Comparison of ENCODE assay signal across 27 cellular contexts in genomic region chr15:45670061-45670460, GRCh38. TPM values are rescaled to one million over a fixed set of nuclear protein-coding genes. Genes with fewer than 3 reads are reported as not detected.
A peak's percentile ranks its signal among the peaks of the same experiment; 100 is the strongest.
DNase-seq lines count a peak whose midpoint lies in the region; ATAC-seq and TF ChIP-seq lines count a peak whose summit lies in the region.
"Had no signal": no experiment of that assay in that cellular context is flagged by ENCODE, and none has a peak within 500 bp of the region (broad histone marks: within the 10 kb centered on the region; RNA-seq: fewer than 3 reads in every experiment).

No MANE protein-coding gene starts in this region.

- peaks cover 3% of the 10 kb centered on the region; the same call in 1 of the 2 replicates for H3K36me3 ChIP-seq in BJ (ENCODE audit: control insufficient read depth, insufficient read depth, low read length)

- no peak overlapping the region for H3K4me3 Mint-ChIP-seq in T-helper 17 cell
- H3K4me3 Mint-ChIP-seq in stimulated activated naive B cell treated with anti-CD40 and anti-IgM and Interleukin-4, amounts not matched to agents 10 μg/mL and 1 μg/mL and 100 μg/mL, for 72 hours: no peak overlapping the region
- H3K4me3 Mint-ChIP-seq in stimulated activated naive CD8-positive, alpha-beta T cell treated with anti-CD3 and anti-CD28 coated beads, Interleukin-15, amount 100 ng/mL, for 72 hours: no peak overlapping the region
- H3K4me3 Mint-ChIP-seq: activated T-cell treated with anti-CD3 and anti-CD28 coated beads, Interleukin-2, amount 50 U/mL, for 24 hours; CD4-positive, CD25-positive, alpha-beta regulatory T cell had no signal

- DNase-seq in BJ (ENCODE audit: low read depth) (peak; percentile 55), T-helper 17 cell (no peak), fibroblast of the aortic adventitia (ENCODE audit: low read depth) (peak; percentile 4)
- DNase-seq in stimulated activated naive B cell treated with anti-CD40 and anti-IgM and Interleukin-4, amounts not matched to agents 10 μg/mL and 1 μg/mL and 100 μg/mL, for 72 hours: no peak
- no peak for DNase-seq in stimulated activated naive CD8-positive, alpha-beta T cell treated with anti-CD3 and anti-CD28 coated beads, Interleukin-15, amount 100 ng/mL, for 72 hours
- DNase-seq in activated CD4-positive, CD25-positive, alpha-beta regulatory T cell treated with anti-CD3 and anti-CD28 coated beads, Interleukin-2, amount 50 U/mL, for 72 hours: no peak
- DNase-seq: activated CD4-positive, alpha-beta T cell treated with anti-CD3 and anti-CD28 coated beads, Interleukin-2, amount 50 U/mL, for 1 hour; activated T-cell treated with anti-CD3 and anti-CD28 coated beads, Interleukin-2, amount 50 U/mL, for 24 hours; Calu3; CD4-positive, CD25-positive, alpha-beta regulatory T cell; colonic mucosa; DMS79 treated with DMSO at 0.1 percent for 48 hours; effector CD4-positive, alpha-beta T cell; GF-D8; GOT3; hippocampal formation; left cardiac atrium; mesendoderm; NCI-H146; NCI-H345; Peyer's patch; posterior cingulate gyrus; SHP77; spleen; stimulated activated CD4-positive, alpha-beta T cell treated with anti-CD3 and anti-CD28 coated beads, Interleukin-2, amount 100 ng/mL, for 24 hours had no signal

- H3K4me3 ChIP-seq in BJ (ENCODE audit: low read depth, low read length): no peak overlapping the region
- no peak overlapping the region for H3K4me3 ChIP-seq in fibroblast of the aortic adventitia (ENCODE audit: low read depth, low read length)
- H3K4me3 ChIP-seq: colonic mucosa, Peyer's patch, spleen, tibial nerve had no signal

- POLR2A ChIA-PET in BJ (lab: Charles Lee): no interaction called here

- ATAC-seq in T-helper 17 cell (no peak), HG02870 (IDR thresholded peaks at IDR 0.05; ENCODE audit: unreplicated experiment) (no peak)
- no peak for ATAC-seq in stimulated activated naive B cell treated with anti-CD40 and anti-IgM and Interleukin-4, amounts not matched to agents 10 μg/mL and 1 μg/mL and 100 μg/mL, for 72 hours (replicated peaks)
- no peak for ATAC-seq in stimulated activated naive CD8-positive, alpha-beta T cell treated with anti-CD3 and anti-CD28 coated beads, Interleukin-15, amount 100 ng/mL, for 72 hours
- ATAC-seq: left cardiac atrium had no signal

- peak overlapping the region; percentile 65 for H3K27ac Mint-ChIP-seq in T-helper 17 cell
- peak overlapping the region; percentile 25 for H3K27ac Mint-ChIP-seq in stimulated activated naive B cell treated with anti-CD40 and anti-IgM and Interleukin-4, amounts not matched to agents 10 μg/mL and 1 μg/mL and 100 μg/mL, for 72 hours
- no peak overlapping the region for H3K27ac Mint-ChIP-seq in stimulated activated naive CD8-positive, alpha-beta T cell treated with anti-CD3 and anti-CD28 coated beads, Interleukin-15, amount 100 ng/mL, for 72 hours

- no peaks in the 10 kb centered on the region for H3K27me3 Mint-ChIP-seq in T-helper 17 cell
- no peaks in the 10 kb centered on the region for H3K27me3 Mint-ChIP-seq in stimulated activated naive B cell treated with anti-CD40 and anti-IgM and Interleukin-4, amounts not matched to agents 10 μg/mL and 1 μg/mL and 100 μg/mL, for 72 hours
- H3K27me3 Mint-ChIP-seq in stimulated activated naive CD8-positive, alpha-beta T cell treated with anti-CD3 and anti-CD28 coated beads, Interleukin-15, amount 100 ng/mL, for 72 hours: no peaks in the 10 kb centered on the region
- H3K27me3 Mint-ChIP-seq: activated T-cell treated with anti-CD3 and anti-CD28 coated beads, Interleukin-2, amount 50 U/mL, for 24 hours; CD4-positive, CD25-positive, alpha-beta regulatory T cell had no signal

- no peaks in the 10 kb centered on the region for H3K27me3 ChIP-seq in BJ (ENCODE audit: control insufficient read depth, insufficient read depth, low read length)
- H3K27me3 ChIP-seq: colonic mucosa, Peyer's patch, spleen, tibial nerve had no signal

- TF ChIP-seq CTCF in BJ (IDR thresholded peaks at IDR 0.05; ENCODE audit: insufficient read depth, low read depth, low read length) (no peak), fibroblast of the aortic adventitia (IDR thresholded peaks at IDR 0.05; ENCODE audit: insufficient read depth, low read length) (no peak)

- peaks cover 15% of the 10 kb centered on the region for H3K36me3 Mint-ChIP-seq in T-helper 17 cell (ENCODE audit: low read depth)
- peaks cover 36 to 48% of the 10 kb centered on the region in 2 donors for H3K36me3 Mint-ChIP-seq in stimulated activated naive B cell treated with anti-CD40 and anti-IgM and Interleukin-4, amounts not matched to agents 10 μg/mL and 1 μg/mL and 100 μg/mL, for 72 hours

- CTCF ChIA-PET in BJ (lab: Yijun Ruan, JAX): interaction anchor here (0.6 to 1.8 kb wide), 5 partner anchors 10 to 464 kb away, joined by 3 to 5 read pairs (median 5); no protein-coding TSS in a partner anchor

- peaks cover 14% of the 10 kb centered on the region for H3K4me1 Mint-ChIP-seq in T-helper 17 cell
- no peaks in the 10 kb centered on the region for H3K4me1 Mint-ChIP-seq in stimulated activated naive B cell treated with anti-CD40 and anti-IgM and Interleukin-4, amounts not matched to agents 10 μg/mL and 1 μg/mL and 100 μg/mL, for 72 hours
- H3K4me1 Mint-ChIP-seq in stimulated activated naive CD8-positive, alpha-beta T cell treated with anti-CD3 and anti-CD28 coated beads, Interleukin-15, amount 100 ng/mL, for 72 hours: peaks cover 5% of the 10 kb centered on the region

- no peaks in the 10 kb centered on the region for H3K9me3 ChIP-seq in T-helper 17 cell (ENCODE audit: control insufficient read depth, low read length, poor library complexity, severe bottlenecking)
- H3K9me3 ChIP-seq: colonic mucosa, Peyer's patch, spleen, tibial nerve had no signal

- H3K9me3 Mint-ChIP-seq in stimulated activated naive B cell treated with anti-CD40 and anti-IgM and Interleukin-4, amounts not matched to agents 10 μg/mL and 1 μg/mL and 100 μg/mL, for 72 hours: peaks cover 0 to 2% of the 10 kb centered on the region in 2 donors
- peaks cover 0 to 3% of the 10 kb centered on the region in 2 donors for H3K9me3 Mint-ChIP-seq in stimulated activated naive CD8-positive, alpha-beta T cell treated with anti-CD3 and anti-CD28 coated beads, Interleukin-15, amount 100 ng/mL, for 72 hours
- H3K9me3 Mint-ChIP-seq: activated T-cell treated with anti-CD3 and anti-CD28 coated beads, Interleukin-2, amount 50 U/mL, for 24 hours had no signal

RNA-seq across cellular contexts. Expression of gene SQOR, which starts 35.2 kb away (rescaled TPM):
- polyA plus RNA-seq in BJ (2011; rRNA removed): 40.6 and 47.5 TPM in 2 replicates
- polyA minus RNA-seq in BJ (2011; rRNA and poly(A)+ RNA removed): 18.1 and 29.7 TPM in 2 replicates
- 10 to 100 TPM; 36.5 to 39.0 TPM for total RNA-seq in T-helper 17 cell
- 79.5 and 101 TPM in 2 replicates for total RNA-seq in fibroblast of the aortic adventitia (ENCODE audit: low replicate concordance)

Comparison
In these comparisons a context has a peak if more than half of its experiments do, and no peak if none do; other contexts are left out.
1. DNase-seq: peak in BJ (single experiment) and fibroblast of the aortic adventitia (single experiment); none in T-helper 17 cell (0 of 3), stimulated activated naive B cell treated with anti-CD40 and anti-IgM and Interleukin-4, amounts not matched to agents 10 μg/mL and 1 μg/mL and 100 μg/mL, for 72 hours (single experiment), stimulated activated naive CD8-positive, alpha-beta T cell treated with anti-CD3 and anti-CD28 coated beads, Interleukin-15, amount 100 ng/mL, for 72 hours (0 of 2) and activated CD4-positive, CD25-positive, alpha-beta regulatory T cell treated with anti-CD3 and anti-CD28 coated beads, Interleukin-2, amount 50 U/mL, for 72 hours (single experiment).
2. H3K27ac Mint-ChIP-seq: peak in T-helper 17 cell (single experiment) and stimulated activated naive B cell treated with anti-CD40 and anti-IgM and Interleukin-4, amounts not matched to agents 10 μg/mL and 1 μg/mL and 100 μg/mL, for 72 hours (single experiment); none in stimulated activated naive CD8-positive, alpha-beta T cell treated with anti-CD3 and anti-CD28 coated beads, Interleukin-15, amount 100 ng/mL, for 72 hours (0 of 2).